Comparison of ENCODE assay signal across 25 cellular contexts in genomic region chr3:69422751-69423150, GRCh38. TPM values are rescaled to one million over a fixed set of nuclear protein-coding genes. Genes with fewer than 3 reads are reported as not detected.
DNase-seq lines count a peak whose midpoint lies in the region; ATAC-seq, FAIRE-seq and TF ChIP-seq lines count a peak whose summit lies in the region.
"Had no signal": no experiment of that assay in that cellular context is flagged by ENCODE, and none has a peak within 500 bp of the region (broad histone marks: within the 10 kb centered on the region; RNA-seq: fewer than 3 reads in every experiment).

No MANE protein-coding gene starts in this region.

- H3K27me3 ChIP-seq in RWPE2 (ENCODE audit: insufficient read depth, poor library complexity, severe bottlenecking), result no peaks in the 10 kb centered on the region
- H3K27me3 ChIP-seq in endothelial cell of umbilical vein (ENCODE audit: control insufficient read depth in 2 of 2, insufficient read depth in 2 of 2, low read length in 2 of 2), result no peaks in the 10 kb centered on the region
- H3K27me3 ChIP-seq: esophagus muscularis mucosa, suprapubic skin had no signal

- CTCF ChIA-PET in endothelial cell of umbilical vein (lab: Charles Lee), result interaction anchor here (1.0 to 7.3 kb wide), 14 partner anchors 9 to 303 kb away, joined by 3 to 111 read pairs (median 6); no protein-coding TSS in a partner anchor

- intact Hi-C loops in endothelial cell of umbilical vein (cut with micrococcal nuclease), result no loop called here

- DNase-seq in GM03348 (ENCODE audit: low spot score) (peak; percentile 23), RWPE2 (ENCODE audit: low spot score) (no peak), endothelial cell of umbilical vein (ENCODE audit: low read depth, low spot score) (peak; percentile 58), iris pigment epithelial cell (ENCODE audit: low read depth) (peak; percentile 46), amygdala (lab: John Stamatoyannopoulos, UW) (no peak), frontal cortex (ENCODE audit: low spot score in 2 of 2) (no peak)
- DNase-seq in activated CD4-positive, alpha-beta T cell treated with anti-CD3 and anti-CD28 coated beads, Interleukin-2, amount 50 U/mL, for 48 hours, result no peak
- DNase-seq: activated CD4-positive, alpha-beta T cell treated with anti-CD3 and anti-CD28 coated beads, Interleukin-2, amount 10 ng/mL, durations not matched to agents 7 days and 5 days; activated CD8-positive, alpha-beta memory T cell treated with anti-CD3 and anti-CD28 coated beads, Interleukin-2, amount 10 ng/mL, durations not matched to agents 7 days and 5 days; activated naive CD4-positive, alpha-beta T cell treated with anti-CD3 and anti-CD28 coated beads, Interleukin-2, amount 50 U/mL, for 16 hours; aorta; DMS79; effector CD8-positive, alpha-beta T cell; left cardiac atrium; NCI-H1092 treated with DMSO at 0.1 percent for 48 hours; NCI-H1930; small intestine; stimulated activated CD4-positive, alpha-beta T cell treated with anti-CD3 and anti-CD28 coated beads, Interleukin-2, amount 100 ng/mL, for 24 hours; WERI-Rb-1 had no signal

- no peak for TF ChIP-seq POLR2A in endothelial cell of umbilical vein (IDR thresholded peaks at IDR 0.05; ENCODE audit: low read depth, low read length)

- no peak overlapping the region for H3K4me2 ChIP-seq in endothelial cell of umbilical vein (ENCODE audit: insufficient read depth, low read length)

- POLR2A ChIA-PET in endothelial cell of umbilical vein (lab: Charles Lee), result no interaction called here

- dilution Hi-C loops in endothelial cell of umbilical vein (cut with MboI; ENCODE audit: extremely low pct_ligation_motif_present, low sequenced_read_pairs), result loop anchor here (10.0 to 25.0 kb wide), 2 partner anchors 98 to 260 kb away; no protein-coding TSS in a partner anchor

- ATAC-seq in RWPE2 (ENCODE audit: low read depth) (peak; percentile 95), HG02571 (IDR thresholded peaks at IDR 0.05; ENCODE audit: unreplicated experiment) (no peak)
- ATAC-seq: activated CD8-positive, alpha-beta memory T cell treated with anti-CD3 and anti-CD28 coated beads, Interleukin-2, amount 10 ng/mL, durations not matched to agents 7 days and 5 days; GM12878; HepG2; left cardiac atrium had no signal

- BruUV-seq in endothelial cell of umbilical vein (replicated peaks; lab: Mats Ljungman, UMichigan), result no TSS peak

- FAIRE-seq in endothelial cell of umbilical vein (lab: Jason Lieb, UNC), result no peak
- FAIRE-seq in frontal cortex (lab: Jason Lieb, UNC), result no peak
- FAIRE-seq: GM12878, H1, HepG2, small intestine had no signal

- peaks cover 34% of the 10 kb centered on the region for H3K4me1 ChIP-seq in RWPE2 (ENCODE audit: insufficient read depth, poor library complexity, severe bottlenecking)
- peaks cover 16% of the 10 kb centered on the region for H3K4me1 ChIP-seq in endothelial cell of umbilical vein (ENCODE audit: control insufficient read depth, extremely low read depth, insufficient read depth, low read length)
- H3K4me1 ChIP-seq: suprapubic skin had no signal

- H3K9me3 ChIP-seq in RWPE2 (ENCODE audit: severe bottlenecking) (no peaks in the 10 kb centered on the region), endothelial cell of umbilical vein (replicated peaks; ENCODE audit: control insufficient read depth, insufficient read depth, low read length) (no peaks in the 10 kb centered on the region)
- H3K9me3 ChIP-seq: esophagus muscularis mucosa, suprapubic skin had no signal

- H3K9ac ChIP-seq in endothelial cell of umbilical vein (replicated peaks; ENCODE audit: extremely low read depth, insufficient read depth, low read length), result no peak overlapping the region

- H3K79me2 ChIP-seq in endothelial cell of umbilical vein (ENCODE audit: control insufficient read depth, insufficient read depth, low read length), result no peaks in the 10 kb centered on the region

- H4K20me1 ChIP-seq in endothelial cell of umbilical vein (replicated peaks; ENCODE audit: control insufficient read depth, extremely low read depth, insufficient read depth, low read length), result no peaks in the 10 kb centered on the region

- H2AFZ ChIP-seq in endothelial cell of umbilical vein (ENCODE audit: low read depth, low read length), result no peak overlapping the region

- no peak overlapping the region for H3K4me3 ChIP-seq in RWPE2 (ENCODE audit: severe bottlenecking)
- H3K4me3 ChIP-seq in endothelial cell of umbilical vein (replicated peaks in 1 of 3; ENCODE audit: insufficient read depth in 1 of 3, low read depth in 1 of 3, low read length in 3 of 3), result no peak overlapping the region
- H3K4me3 ChIP-seq: esophagus muscularis mucosa, GM12878, suprapubic skin had no signal

- H3K36me3 ChIP-seq in RWPE2 (ENCODE audit: low read depth) (peaks cover 18% of the 10 kb centered on the region; the same call in 1 of the 2 replicates), endothelial cell of umbilical vein (ENCODE audit: control insufficient read depth in 2 of 2, extremely low read depth in 1 of 2, insufficient read depth in 2 of 2, low read length in 2 of 2) (no peaks in the 10 kb centered on the region)
- H3K36me3 ChIP-seq: esophagus muscularis mucosa, suprapubic skin, WERI-Rb-1 had no signal

- H3K27ac ChIP-seq in RWPE2 (ENCODE audit: poor library complexity, severe bottlenecking), result peak overlapping the region; percentile 68
- no peak overlapping the region for H3K27ac ChIP-seq in endothelial cell of umbilical vein (ENCODE audit: insufficient read depth, low read depth, low read length)
- H3K27ac ChIP-seq: esophagus muscularis mucosa, suprapubic skin, WERI-Rb-1 had no signal

- no peak for TF ChIP-seq CTCF in RWPE2 (IDR thresholded peaks at IDR 0.05; ENCODE audit: poor library complexity, severe bottlenecking)
- TF ChIP-seq CTCF in endothelial cell of umbilical vein (IDR thresholded peaks at IDR 0.05; ENCODE audit: extremely low read depth in 1 of 2, insufficient read depth in 1 of 2, low read depth in 1 of 2, low read length in 2 of 2), result no peak

- H3K9me1 ChIP-seq in endothelial cell of umbilical vein (replicated peaks; ENCODE audit: control insufficient read depth, extremely low read depth, insufficient read depth, low read length), result no peaks in the 10 kb centered on the region

TF ChIP-seq in endothelial cell of umbilical vein, 7 proteins besides CTCF, POLR2A, EP300 and RAD21:
- TF ChIP-seq POLR2AphosphoS5 (IDR thresholded peaks at IDR 0.05; ENCODE audit: insufficient read depth, low read depth, low read length) (no peak), JUN (IDR thresholded peaks at IDR 0.05; ENCODE audit: borderline replicate concordance, insufficient read depth, insufficient read length, low read depth) (peak; percentile 34), FOS (IDR thresholded peaks at IDR 0.05; ENCODE audit: borderline replicate concordance, insufficient read depth, low read length) (peak; percentile 73)

RNA-seq across cellular contexts. Expression of gene FRMD4B, which starts 36.9 kb away (rescaled TPM):
- total RNA-seq in endothelial cell of umbilical vein (77.7 and 89.7 TPM in 2 replicates), frontal cortex (72.2 TPM)
- polyA plus RNA-seq in endothelial cell of umbilical vein, result 58.4 and 66.4 TPM in 2 replicates
- 54.0 and 54.3 TPM in 2 replicates for polyA plus RNA-seq in endothelial cell of umbilical vein (2011; cell fraction: cytosol; rRNA removed)
- 187 and 208 TPM in 2 replicates for polyA plus RNA-seq in endothelial cell of umbilical vein (2011; cell fraction: nucleus; rRNA removed)
- polyA plus RNA-seq in endothelial cell of umbilical vein (2012), result 48.6 and 55.5 TPM in 2 replicates
- 215 and 218 TPM in 2 replicates for polyA minus RNA-seq in endothelial cell of umbilical vein
- polyA minus RNA-seq in endothelial cell of umbilical vein (2011; cell fraction: cytosol; rRNA and poly(A)+ RNA removed), result 3.3 TPM
- 236 and 297 TPM in 2 replicates for polyA minus RNA-seq in endothelial cell of umbilical vein (2011; cell fraction: nucleus; rRNA and poly(A)+ RNA removed)

Comparison
In these comparisons a context has a peak if more than half of its experiments do, and no peak if none do; other contexts are left out.
1. DNase-seq: peak in GM03348 (single experiment), endothelial cell of umbilical vein (single experiment) and iris pigment epithelial cell (single experiment); none in RWPE2 (single experiment), activated CD4-positive, alpha-beta T cell treated with anti-CD3 and anti-CD28 coated beads, Interleukin-2, amount 50 U/mL, for 48 hours (0 of 2), amygdala (0 of 56) and frontal cortex (0 of 2).